Comparison of ENCODE assay signal across 37 cellular contexts in the genomic region with DNA sequence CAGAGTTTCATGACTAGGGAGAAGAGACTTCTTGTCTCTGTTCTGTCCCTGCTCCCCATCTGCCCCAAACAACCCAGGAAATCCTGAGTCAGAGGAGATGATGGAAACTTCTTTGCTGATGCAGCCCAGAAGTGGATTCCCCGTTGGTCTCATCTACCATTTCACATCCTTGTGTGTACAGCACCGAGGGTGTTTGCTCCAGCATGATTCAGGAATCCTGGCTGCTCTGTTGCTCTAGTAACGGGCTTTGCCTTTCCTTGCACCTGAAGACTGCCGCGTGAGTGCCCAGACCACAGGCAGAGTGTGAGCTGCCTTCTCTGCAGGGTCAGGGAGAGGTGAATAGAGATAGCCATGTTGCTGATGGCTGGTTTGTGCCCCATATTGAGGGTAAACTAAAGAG.
DNase-seq lines count a peak whose midpoint lies in the region; ATAC-seq, FAIRE-seq and TF ChIP-seq lines count a peak whose summit lies in the region.
"Had no signal": no experiment of that assay in that cellular context is flagged by ENCODE, and none has a peak within 500 bp of the region (broad histone marks: within the 10 kb centered on the region; RNA-seq: fewer than 3 reads in every experiment).

No MANE protein-coding gene starts in this region.

- peaks cover 8% of the 10 kb centered on the region for H3K4me1 ChIP-seq in astrocyte (ENCODE audit: insufficient read depth, low read length)
- peaks cover 16% of the 10 kb centered on the region for H3K4me1 ChIP-seq in A673 (ENCODE audit: insufficient read depth, low read length, poor library complexity, severe bottlenecking)
- H3K4me1 ChIP-seq: transverse colon had no signal

- no peak overlapping the region for H2AFZ ChIP-seq in astrocyte (ENCODE audit: low read depth, low read length)

- BruUV-seq in A673 (replicated peaks; lab: Mats Ljungman, UMichigan) = no TSS peak

- H3K36me3 Mint-ChIP-seq in astrocyte (ENCODE audit: low read depth, unreplicated experiment) = peaks cover 5% of the 10 kb centered on the region

- H3K36me3 ChIP-seq in astrocyte (ENCODE audit: insufficient read depth, low read length) (no peaks in the 10 kb centered on the region), A673 (ENCODE audit: insufficient read depth, low read length, poor library complexity, severe bottlenecking) (no peaks in the 10 kb centered on the region)
- H3K36me3 ChIP-seq: sigmoid colon, transverse colon had no signal

- no peak overlapping the region for H3K27ac Mint-ChIP-seq in astrocyte (ENCODE audit: unreplicated experiment)
- H3K27ac Mint-ChIP-seq: activated CD4-positive, alpha-beta memory T cell treated with anti-CD3 and anti-CD28 coated beads, Interleukin-2, amount 10 ng/mL, durations not matched to agents 7 days and 5 days; activated naive CD4-positive, alpha-beta T cell treated with anti-CD3 and anti-CD28 coated beads, Interleukin-2, amount 50 U/mL, for 24 hours; activated T-helper 2 cell treated with anti-CD3 and anti-CD28 coated beads, Interferon-gamma antibody, Interleukin-2, Interleukin-4, amounts not matched to agents 10 μg/mL and 5 μg/mL and 100 μg/mL, durations not matched to agents 14 hours and 24 hours and 36 hours; H9; naive thymus-derived CD8-positive, alpha-beta T cell had no signal

- CTCF ChIA-PET in A673 (lab: Charles Lee) = no interaction called here

- no peak overlapping the region for H3K4me2 ChIP-seq in astrocyte (ENCODE audit: low read length)
- H3K4me2 ChIP-seq: BLaER1 treated with 17β-estradiol and CSF1 and Interleukin-3, amounts not matched to agents 10 nM and 100 nM had no signal

- DNase-seq in A172 (ENCODE audit: low spot score) (peak; percentile 14), GM03348 (ENCODE audit: low spot score) (peak; percentile 27), astrocyte (ENCODE audit: low read depth) (peak; percentile 29), iris pigment epithelial cell (ENCODE audit: low read depth) (peak; percentile 42), A673 (ENCODE audit: low spot score) (no peak), NCI-H82 (lab: John Stamatoyannopoulos, UW) (no peak)
- DNase-seq in activated T-cell treated with anti-CD3 and anti-CD28 coated beads, Interleukin-2, amount 50 U/mL, for 48 hours = no peak
- DNase-seq: activated CD4-positive, alpha-beta memory T cell treated with anti-CD3 and anti-CD28 coated beads, Interleukin-2, amount 10 ng/mL, durations not matched to agents 7 days and 5 days; activated CD4-positive, alpha-beta T cell treated with anti-CD3 and anti-CD28 coated beads for 1 hour; activated CD8-positive, alpha-beta memory T cell treated with anti-CD3 and anti-CD28 coated beads, Interleukin-2, amount 50 U/mL, for 48 hours; anterior cingulate cortex; caudate nucleus; DMS53; effector CD8-positive, alpha-beta T cell; foreskin fibroblast; H9; heart right ventricle; kidney glomerular epithelial cell; MV-4-11; naive thymus-derived CD8-positive, alpha-beta T cell; NCI-H1694; NCI-H2171 treated with DMSO at 0.1 percent for 48 hours; NCI-H510A treated with DMSO at 0.1 percent for 48 hours; psoas muscle; sigmoid colon; stimulated activated CD4-positive, alpha-beta T cell treated with anti-CD3 and anti-CD28 coated beads, Interleukin-12 subunit alpha, Interleukin-12 subunit beta, amount 100 ng/mL, for 4 hours; stimulated activated CD4-positive, alpha-beta T cell treated with anti-CD3 and anti-CD28 coated beads, Interleukin-2, amount 100 ng/mL, for 48 hours; T-helper 2 cell; transverse colon had no signal

- FAIRE-seq in astrocyte (lab: Jason Lieb, UNC) = no peak

- no peak overlapping the region for H3K4me3 ChIP-seq in astrocyte (ENCODE audit: insufficient read depth, low read depth, low read length)
- no peak overlapping the region for H3K4me3 ChIP-seq in A673 (ENCODE audit: low read depth, low read length, poor library complexity, severe bottlenecking)
- H3K4me3 ChIP-seq: BLaER1 treated with 17β-estradiol and CSF1 and Interleukin-3, amounts not matched to agents 10 nM and 100 nM; coronary artery; heart right ventricle; lung; psoas muscle; sigmoid colon; transverse colon had no signal

- POLR2A ChIA-PET in A673 (lab: Charles Lee; ENCODE audit: low non-redundant PET) = no interaction called here

- no peak overlapping the region for H3K9ac ChIP-seq in astrocyte (ENCODE audit: low read length)
- H3K9ac ChIP-seq: BLaER1 treated with 17β-estradiol and CSF1 and Interleukin-3, amounts not matched to agents 10 nM and 100 nM had no signal

- ATAC-seq in HG03039 (IDR thresholded peaks at IDR 0.05; ENCODE audit: unreplicated experiment) = no peak
- ATAC-seq: heart right ventricle; naive thymus-derived CD8-positive, alpha-beta T cell; psoas muscle; Right ventricle myocardium inferior; SK-N-SH treated with all-trans-retinoic acid at 6 μM for 48 hours had no signal

- TF ChIP-seq CTCF in astrocyte (IDR thresholded peaks at IDR 0.05; ENCODE audit: insufficient read depth, low read depth, low read length) = no peak
- TF ChIP-seq CTCF in A673 (conservative IDR thresholded peaks at IDR 0.05; ENCODE audit: low read depth, low read length) = no peak

- H4K20me1 ChIP-seq in astrocyte (ENCODE audit: insufficient read depth, low read length) = peaks cover 6% of the 10 kb centered on the region

- no peaks in the 10 kb centered on the region for H3K27me3 ChIP-seq in astrocyte (ENCODE audit: insufficient read depth, low read length)
- peaks cover 77% of the 10 kb centered on the region for H3K27me3 ChIP-seq in A673 (replicated peaks; ENCODE audit: insufficient read depth, low read depth, low read length, poor library complexity)
- H3K27me3 ChIP-seq: BLaER1 treated with 17β-estradiol and CSF1 and Interleukin-3, amounts not matched to agents 10 nM and 100 nM; heart right ventricle; sigmoid colon; transverse colon had no signal

- H3K4me3 Mint-ChIP-seq in astrocyte (ENCODE audit: unreplicated experiment) = no peak overlapping the region
- H3K4me3 Mint-ChIP-seq: activated CD4-positive, alpha-beta memory T cell treated with anti-CD3 and anti-CD28 coated beads, Interleukin-2, amount 10 ng/mL, durations not matched to agents 7 days and 5 days; activated naive CD4-positive, alpha-beta T cell treated with anti-CD3 and anti-CD28 coated beads, Interleukin-2, amount 50 U/mL, for 24 hours; H9; naive thymus-derived CD8-positive, alpha-beta T cell had no signal

- peaks cover 2% of the 10 kb centered on the region for H3K9me3 Mint-ChIP-seq in astrocyte (ENCODE audit: unreplicated experiment)
- H3K9me3 Mint-ChIP-seq: activated CD4-positive, alpha-beta memory T cell treated with anti-CD3 and anti-CD28 coated beads, Interleukin-2, amount 10 ng/mL, durations not matched to agents 7 days and 5 days; activated naive CD4-positive, alpha-beta T cell treated with anti-CD3 and anti-CD28 coated beads, Interleukin-2, amount 50 U/mL, for 24 hours; activated T-helper 2 cell treated with anti-CD3 and anti-CD28 coated beads, Interferon-gamma antibody, Interleukin-2, Interleukin-4, amounts not matched to agents 10 μg/mL and 5 μg/mL and 100 μg/mL, durations not matched to agents 14 hours and 24 hours and 36 hours; H9; naive thymus-derived CD8-positive, alpha-beta T cell had no signal

- H3K27me3 Mint-ChIP-seq in astrocyte (ENCODE audit: low read depth, unreplicated experiment) = peaks cover 2% of the 10 kb centered on the region
- H3K27me3 Mint-ChIP-seq: activated CD4-positive, alpha-beta memory T cell treated with anti-CD3 and anti-CD28 coated beads, Interleukin-2, amount 10 ng/mL, durations not matched to agents 7 days and 5 days; activated naive CD4-positive, alpha-beta T cell treated with anti-CD3 and anti-CD28 coated beads, Interleukin-2, amount 50 U/mL, for 24 hours; naive thymus-derived CD8-positive, alpha-beta T cell had no signal

- peaks cover 9% of the 10 kb centered on the region for H3K4me1 Mint-ChIP-seq in astrocyte (ENCODE audit: low read depth, unreplicated experiment)
- H3K4me1 Mint-ChIP-seq: activated CD4-positive, alpha-beta memory T cell treated with anti-CD3 and anti-CD28 coated beads, Interleukin-2, amount 10 ng/mL, durations not matched to agents 7 days and 5 days; activated naive CD4-positive, alpha-beta T cell treated with anti-CD3 and anti-CD28 coated beads, Interleukin-2, amount 50 U/mL, for 24 hours had no signal

- H3K27ac ChIP-seq in astrocyte (ENCODE audit: low read depth, low read length) = no peak overlapping the region
- no peak overlapping the region for H3K27ac ChIP-seq in A673 (ENCODE audit: low read depth, low read length, poor library complexity, severe bottlenecking)
- H3K27ac ChIP-seq: BLaER1 treated with 17β-estradiol and CSF1 and Interleukin-3, amounts not matched to agents 10 nM and 100 nM; coronary artery; heart right ventricle; psoas muscle; sigmoid colon; transverse colon had no signal

- no peaks in the 10 kb centered on the region for H3K79me2 ChIP-seq in astrocyte (ENCODE audit: insufficient read depth, low read length)

- intact Hi-C loops in A673 (cut with micrococcal nuclease; ENCODE audit: unreplicated experiment) = no loop called here

- H3K9me3 ChIP-seq in astrocyte (ENCODE audit: insufficient read depth, low read depth, low read length) (no peaks in the 10 kb centered on the region), A673 (ENCODE audit: low read depth, low read length, poor library complexity, severe bottlenecking) (no peaks in the 10 kb centered on the region)
- H3K9me3 ChIP-seq: heart right ventricle, psoas muscle, sigmoid colon, transverse colon had no signal

Comparison
In these comparisons a context has a peak if more than half of its experiments do, and no peak if none do; other contexts are left out.
1. DNase-seq: peak in A172 (single experiment), GM03348 (single experiment), astrocyte (single experiment) and iris pigment epithelial cell (single experiment); none in A673 (single experiment), NCI-H82 (single experiment) and activated T-cell treated with anti-CD3 and anti-CD28 coated beads, Interleukin-2, amount 50 U/mL, for 48 hours (0 of 2).